ENCODE assay signal across 29 cellular contexts in genomic region chr19:9054207-9054606, GRCh38. TPM values are rescaled to one million over a fixed set of nuclear protein-coding genes. Genes with fewer than 3 reads are reported as not detected.
"Had no signal": no experiment of that assay in that cellular context is flagged by ENCODE, and none has a peak within 500 bp of the region (broad histone marks: within the 10 kb centered on the region; RNA-seq: fewer than 3 reads in every experiment).

No MANE protein-coding gene starts in this region.

- H3K4me3 Mint-ChIP-seq: activated naive CD8-positive, alpha-beta T cell treated with anti-CD3 and anti-CD28 coated beads for 36 hours; activated T-cell treated with anti-CD3 and anti-CD28 coated beads, Interleukin-2, amount 50 U/mL, for 4 hours; central memory CD8-positive, alpha-beta T cell; neural crest cell; stimulated activated naive CD8-positive, alpha-beta T cell treated with anti-CD3 and anti-CD28 coated beads, Interleukin-15, amount 100 ng/mL, for 72 hours; T-helper 2 cell treated with Interferon-gamma antibody and Interleukin-4, amounts not matched to agents 5 μg/mL and 100 μg/mL, for 36 hours had no signal

- H3K27ac ChIP-seq: coronary artery, esophagus squamous epithelium, gastrocnemius medialis, right lobe of liver, tibial artery, WERI-Rb-1 had no signal

- H3K4me1 Mint-ChIP-seq: activated naive CD8-positive, alpha-beta T cell treated with anti-CD3 and anti-CD28 coated beads for 36 hours; central memory CD8-positive, alpha-beta T cell; neural crest cell; stimulated activated naive CD8-positive, alpha-beta T cell treated with anti-CD3 and anti-CD28 coated beads, Interleukin-15, amount 100 ng/mL, for 72 hours had no signal

- H3K4me1 ChIP-seq: breast epithelium, gastrocnemius medialis, right lobe of liver, tibial artery had no signal

- FAIRE-seq: islet of Langerhans, TTC549, urothelium cell line had no signal

- H3K27me3 ChIP-seq: breast epithelium, gastrocnemius medialis, right lobe of liver had no signal

- H3K9me3 Mint-ChIP-seq: activated naive CD8-positive, alpha-beta T cell treated with anti-CD3 and anti-CD28 coated beads for 36 hours; activated T-cell treated with anti-CD3 and anti-CD28 coated beads, Interleukin-2, amount 50 U/mL, for 4 hours; activated T-helper 2 cell treated with anti-CD3 and anti-CD28 coated beads, Interferon-gamma antibody, Interleukin-2, Interleukin-4, amounts not matched to agents 10 μg/mL and 5 μg/mL and 100 μg/mL, durations not matched to agents 14 hours and 24 hours and 36 hours; neural crest cell; stimulated activated naive CD8-positive, alpha-beta T cell treated with anti-CD3 and anti-CD28 coated beads, Interleukin-15, amount 100 ng/mL, for 72 hours; T-helper 2 cell treated with Interferon-gamma antibody and Interleukin-4, amounts not matched to agents 5 μg/mL and 100 μg/mL, for 36 hours had no signal

- H3K4me3 ChIP-seq: breast epithelium, coronary artery, esophagus squamous epithelium, gastrocnemius medialis, mucosa of descending colon, right lobe of liver, skin epidermis, tibial artery had no signal

- H3K9me3 ChIP-seq: breast epithelium, esophagus squamous epithelium, gastrocnemius medialis, mucosa of descending colon, right lobe of liver, tibial artery had no signal

- H3K36me3 Mint-ChIP-seq: activated naive CD8-positive, alpha-beta T cell treated with anti-CD3 and anti-CD28 coated beads for 36 hours had no signal

- ATAC-seq: activated T-cell treated with anti-CD3 and anti-CD28 coated beads, Interleukin-2, amount 50 U/mL, for 4 hours; gastrocnemius medialis; left ventricle myocardium superior; mucosa of descending colon; right lobe of liver; stimulated activated naive CD8-positive, alpha-beta T cell treated with anti-CD3 and anti-CD28 coated beads, Interleukin-15, amount 100 ng/mL, for 72 hours had no signal

- H3K36me3 ChIP-seq: breast epithelium, esophagus squamous epithelium, gastrocnemius medialis, right lobe of liver, tibial artery, WERI-Rb-1 had no signal

- DNase-seq: activated CD8-positive, alpha-beta memory T cell treated with anti-CD3 and anti-CD28 coated beads for 24 hours; activated CD8-positive, alpha-beta memory T cell treated with anti-CD3 and anti-CD28 coated beads, Interleukin-2, amount 50 U/mL, for 4 hours; activated naive CD4-positive, alpha-beta T cell; activated naive CD8-positive, alpha-beta T cell treated with anti-CD3 and anti-CD28 coated beads for 36 hours; activated T-cell treated with anti-CD3 and anti-CD28 coated beads, Interleukin-2, amount 50 U/mL, for 4 hours; esophagus squamous epithelium; gastrocnemius medialis; hypothalamus; left ventricle myocardium superior; mammary epithelial cell; mucosa of descending colon; posterior cingulate gyrus; right lobe of liver; stimulated activated CD4-positive, alpha-beta T cell treated with anti-CD3 and anti-CD28 coated beads, Interleukin-1b, Interleukin-23, amount 100 ng/mL, for 48 hours; stimulated activated naive CD8-positive, alpha-beta T cell treated with anti-CD3 and anti-CD28 coated beads, Interleukin-15, amount 100 ng/mL, for 72 hours; tibial artery; WERI-Rb-1 had no signal

- H3K27ac Mint-ChIP-seq: activated naive CD8-positive, alpha-beta T cell treated with anti-CD3 and anti-CD28 coated beads for 36 hours; activated T-helper 2 cell treated with anti-CD3 and anti-CD28 coated beads, Interferon-gamma antibody, Interleukin-2, Interleukin-4, amounts not matched to agents 10 μg/mL and 5 μg/mL and 100 μg/mL, durations not matched to agents 14 hours and 24 hours and 36 hours; stimulated activated naive CD8-positive, alpha-beta T cell treated with anti-CD3 and anti-CD28 coated beads, Interleukin-15, amount 100 ng/mL, for 72 hours; T-helper 2 cell treated with Interferon-gamma antibody and Interleukin-4, amounts not matched to agents 5 μg/mL and 100 μg/mL, for 36 hours had no signal

RNA-seq across cellular contexts. Expression of gene OR1M1, which starts 32.7 kb away (rescaled TPM):
- total RNA-seq: activated naive CD8-positive, alpha-beta T cell treated with anti-CD3 and anti-CD28 coated beads for 36 hours; activated T-cell treated with anti-CD3 and anti-CD28 coated beads, Interleukin-2, amount 50 U/mL, for 4 hours; activated T-helper 2 cell treated with anti-CD3 and anti-CD28 coated beads, Interferon-gamma antibody, Interleukin-2, Interleukin-4, amounts not matched to agents 10 μg/mL and 5 μg/mL and 100 μg/mL, durations not matched to agents 14 hours and 24 hours and 36 hours; breast epithelium; endodermal cell; esophagus squamous epithelium; gastrocnemius medialis; left ventricle myocardium superior; mammary epithelial cell; mucosa of descending colon; neural crest cell; omental fat pad; right lobe of liver had no signal
- polyA plus RNA-seq: mammary epithelial cell had no signal

RNA-seq across cellular contexts. Expression of gene MUC16, which starts 44.0 kb away (rescaled TPM):
- total RNA-seq: activated naive CD8-positive, alpha-beta T cell treated with anti-CD3 and anti-CD28 coated beads for 36 hours; activated T-helper 2 cell treated with anti-CD3 and anti-CD28 coated beads, Interferon-gamma antibody, Interleukin-2, Interleukin-4, amounts not matched to agents 10 μg/mL and 5 μg/mL and 100 μg/mL, durations not matched to agents 14 hours and 24 hours and 36 hours; gastrocnemius medialis had no signal

RNA-seq across cellular contexts. Expression of gene OR7G2, which starts 53.1 kb away (rescaled TPM):
- total RNA-seq: activated naive CD8-positive, alpha-beta T cell treated with anti-CD3 and anti-CD28 coated beads for 36 hours; activated T-cell treated with anti-CD3 and anti-CD28 coated beads, Interleukin-2, amount 50 U/mL, for 4 hours; activated T-helper 2 cell treated with anti-CD3 and anti-CD28 coated beads, Interferon-gamma antibody, Interleukin-2, Interleukin-4, amounts not matched to agents 10 μg/mL and 5 μg/mL and 100 μg/mL, durations not matched to agents 14 hours and 24 hours and 36 hours; breast epithelium; endodermal cell; esophagus squamous epithelium; gastrocnemius medialis; left ventricle myocardium superior; mammary epithelial cell; mucosa of descending colon; neural crest cell; omental fat pad; right lobe of liver had no signal
- polyA plus RNA-seq: mammary epithelial cell had no signal
